Comparison of ENCODE assay signal across 20 cellular contexts in the genomic region with DNA sequence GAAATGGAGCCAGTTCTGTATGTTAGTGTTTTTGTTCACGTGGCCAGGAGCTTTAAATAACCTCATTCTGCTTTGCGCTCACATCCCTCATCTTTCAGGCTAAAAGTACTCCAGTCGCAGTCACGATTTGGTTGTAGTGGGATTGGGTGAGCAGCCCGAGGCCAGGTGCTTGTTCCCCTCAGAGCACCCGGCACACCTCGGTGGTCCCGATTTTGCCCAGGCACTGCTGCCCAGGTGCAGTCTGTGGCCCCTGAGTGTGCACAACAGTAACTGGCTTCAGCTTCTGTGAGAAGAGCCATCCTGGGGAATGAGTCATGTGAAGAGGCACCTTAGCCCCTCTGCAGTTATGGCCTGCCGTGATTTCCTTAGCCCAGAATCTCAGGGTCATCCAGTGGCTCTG. TPM values are rescaled to one million over a fixed set of nuclear protein-coding genes. Genes with fewer than 3 reads are reported as not detected.
DNase-seq lines count a peak whose midpoint lies in the region; ATAC-seq and TF ChIP-seq lines count a peak whose summit lies in the region.
"Had no signal": no experiment of that assay in that cellular context is flagged by ENCODE, and none has a peak within 500 bp of the region (broad histone marks: within the 10 kb centered on the region; RNA-seq: fewer than 3 reads in every experiment).

No MANE protein-coding gene starts in this region.

- H3K9ac ChIP-seq in neural progenitor cell, result no peak overlapping the region

- CTCF ChIA-PET in MCF 10A (lab: Yijun Ruan, JAX), result interaction anchor here (1.1 to 3.0 kb wide), 4 partner anchors 19 to 359 kb away, joined by 3 to 16 read pairs (median 6); no protein-coding TSS in a partner anchor
- CTCF ChIA-PET in CD4-positive, alpha-beta memory T cell (lab: Charles Lee; ENCODE audit: partially characterized antibody), result interaction anchor here (1.6 kb wide), 1 partner anchor 15 kb away, joined by 3 read pairs; no protein-coding TSS in a partner anchor

- DNase-seq in MCF 10A (ENCODE audit: unreplicated experiment) (peak; percentile 28), neural progenitor cell (ENCODE audit: low spot score) (no peak), thyroid gland (no peak)
- no peak for DNase-seq in effector CD4-positive, alpha-beta T cell
- DNase-seq in CD4-positive, alpha-beta memory T cell, result no peak
- DNase-seq: activated CD4-positive, alpha-beta T cell treated with anti-CD3 and anti-CD28 coated beads, Interleukin-2, amount 10 ng/mL, durations not matched to agents 24 days and 14 days; AML-193; DND-41; NCI-H2171; NCI-H69; SHP77 treated with DMSO at 0.1 percent for 48 hours; T-helper 1 cell; trophoblast cell had no signal

- WGBS in gastroesophageal sphincter (ENCODE audit: low coverage in 1 of 2), 2 donors, result 17 to 30% methylated on average over 1 to 2 of the region's 9 CpGs
- 67 to 80% methylated on average over 4 to 9 of the region's 9 CpGs for WGBS in thyroid gland, 2 donors

- H3K36me3 ChIP-seq in gastroesophageal sphincter (peaks cover 0 to 85% of the 10 kb centered on the region in 2 donors), neural progenitor cell (no peaks in the 10 kb centered on the region), thyroid gland (no peaks in the 10 kb centered on the region)
- H3K36me3 ChIP-seq in CD4-positive, alpha-beta memory T cell (ENCODE audit: insufficient read depth, low read length), result no peaks in the 10 kb centered on the region

- H3K4me1 Mint-ChIP-seq in MCF 10A (ENCODE audit: insufficient read depth, unreplicated experiment) (peaks cover 17% of the 10 kb centered on the region), neural progenitor cell (peaks cover 32% of the 10 kb centered on the region)
- no peaks in the 10 kb centered on the region for H3K4me1 Mint-ChIP-seq in CD4-positive, alpha-beta memory T cell
- H3K4me1 Mint-ChIP-seq: activated CD4-positive, alpha-beta T cell treated with anti-CD3 and anti-CD28 coated beads, Interleukin-2, amount 10 ng/mL, durations not matched to agents 24 days and 14 days; memory B cell; stimulated activated memory B cell treated with anti-CD40 and anti-IgM and Interleukin-4, amounts not matched to agents 10 μg/mL and 1 μg/mL and 100 μg/mL, for 72 hours had no signal

- H3K4me3 Mint-ChIP-seq in MCF 10A (ENCODE audit: unreplicated experiment) (no peak overlapping the region), neural progenitor cell (no peak overlapping the region)
- H3K4me3 Mint-ChIP-seq in CD4-positive, alpha-beta memory T cell, result no peak overlapping the region
- H3K4me3 Mint-ChIP-seq: activated CD4-positive, alpha-beta T cell treated with anti-CD3 and anti-CD28 coated beads, Interleukin-2, amount 10 ng/mL, durations not matched to agents 24 days and 14 days; memory B cell; stimulated activated memory B cell treated with anti-CD40 and anti-IgM and Interleukin-4, amounts not matched to agents 10 μg/mL and 1 μg/mL and 100 μg/mL, for 72 hours had no signal

- no peak overlapping the region for H3K4me2 ChIP-seq in neural progenitor cell

- TF ChIP-seq EP300 in gastroesophageal sphincter (IDR thresholded peaks at IDR 0.05), result no peak

- TF ChIP-seq POLR2A in gastroesophageal sphincter (IDR thresholded peaks at IDR 0.05) (no peak), thyroid gland (IDR thresholded peaks at IDR 0.05) (no peak)

- H3K27ac ChIP-seq in gastroesophageal sphincter (peak overlapping the region in 3 of 4 donors; percentile 75 to 86 (median 78)), neural progenitor cell (no peak overlapping the region), thyroid gland (peak overlapping the region; percentile 23 to 95 (median 92))
- H3K27ac ChIP-seq in CD4-positive, alpha-beta memory T cell (ENCODE audit: low read depth, low read length), result no peak overlapping the region
- H3K27ac ChIP-seq: neutrophil had no signal

- H3K4me3 ChIP-seq in gastroesophageal sphincter, result no peak overlapping the region
- H3K4me3 ChIP-seq in neural progenitor cell, result no peak overlapping the region
- no peak overlapping the region for H3K4me3 ChIP-seq in thyroid gland (replicated peaks in 1 of 3)
- H3K4me3 ChIP-seq in CD4-positive, alpha-beta memory T cell (ENCODE audit: low read length in 2 of 2), result no peak overlapping the region
- H3K4me3 ChIP-seq: dorsolateral prefrontal cortex had no signal

- H3F3A ChIP-seq in neural progenitor cell (ENCODE audit: low read depth), result no peaks in the 10 kb centered on the region

- H3K4me1 ChIP-seq in gastroesophageal sphincter (peaks cover 3 to 52% (median 24%) of the 10 kb centered on the region in 3 donors), neural progenitor cell (no peaks in the 10 kb centered on the region), thyroid gland (peaks cover 79 to 82% of the 10 kb centered on the region in 2 donors)
- H3K4me1 ChIP-seq in CD4-positive, alpha-beta memory T cell (ENCODE audit: insufficient read depth, low read length), result no peaks in the 10 kb centered on the region

- H3K9me3 ChIP-seq in gastroesophageal sphincter (no peaks in the 10 kb centered on the region), neural progenitor cell (ENCODE audit: low read depth) (no peaks in the 10 kb centered on the region), thyroid gland (no peaks in the 10 kb centered on the region)
- no peaks in the 10 kb centered on the region for H3K9me3 ChIP-seq in CD4-positive, alpha-beta memory T cell (ENCODE audit: control insufficient read depth in 1 of 2, low read length in 2 of 2)
- H3K9me3 ChIP-seq: neutrophil had no signal

- H4K20me1 ChIP-seq in neural progenitor cell (ENCODE audit: low read depth), result peaks cover 1% of the 10 kb centered on the region

- no peak for ATAC-seq in gastroesophageal sphincter
- no peak for ATAC-seq in GM18502 (IDR thresholded peaks at IDR 0.05; ENCODE audit: poor library complexity, unreplicated experiment)
- no peak for ATAC-seq in GM21723 (IDR thresholded peaks at IDR 0.05; ENCODE audit: unreplicated experiment)
- ATAC-seq: stimulated activated memory B cell treated with anti-CD40 and anti-IgM and Interleukin-4, amounts not matched to agents 10 μg/mL and 1 μg/mL and 100 μg/mL, for 72 hours had no signal

- intact Hi-C loops in MCF 10A (cut with micrococcal nuclease) (no loop called here), thyroid gland (cut with DNase I) (no loop called here)
- intact Hi-C loops in CD4-positive, alpha-beta memory T cell (cut with micrococcal nuclease), result no loop called here

- no peaks in the 10 kb centered on the region for H3K79me2 ChIP-seq in neural progenitor cell (ENCODE audit: low read depth)

- H3K27me3 Mint-ChIP-seq in MCF 10A (ENCODE audit: insufficient read depth, unreplicated experiment) (no peaks in the 10 kb centered on the region), neural progenitor cell (ENCODE audit: insufficient read depth, low read depth) (peaks cover 2% of the 10 kb centered on the region)
- H3K27me3 Mint-ChIP-seq in CD4-positive, alpha-beta memory T cell, result no peaks in the 10 kb centered on the region
- H3K27me3 Mint-ChIP-seq: activated CD4-positive, alpha-beta T cell treated with anti-CD3 and anti-CD28 coated beads, Interleukin-2, amount 10 ng/mL, durations not matched to agents 24 days and 14 days; memory B cell; stimulated activated memory B cell treated with anti-CD40 and anti-IgM and Interleukin-4, amounts not matched to agents 10 μg/mL and 1 μg/mL and 100 μg/mL, for 72 hours had no signal

- no peaks in the 10 kb centered on the region for H3K9me3 Mint-ChIP-seq in MCF 10A (ENCODE audit: unreplicated experiment)
- no peaks in the 10 kb centered on the region for H3K9me3 Mint-ChIP-seq in neural progenitor cell
- H3K9me3 Mint-ChIP-seq in CD4-positive, alpha-beta memory T cell, result peaks cover 0 to 1% (median 0%) of the 10 kb centered on the region in 8 donors
- H3K9me3 Mint-ChIP-seq: activated CD4-positive, alpha-beta T cell treated with anti-CD3 and anti-CD28 coated beads, Interleukin-2, amount 10 ng/mL, durations not matched to agents 24 days and 14 days; memory B cell; stimulated activated memory B cell treated with anti-CD40 and anti-IgM and Interleukin-4, amounts not matched to agents 10 μg/mL and 1 μg/mL and 100 μg/mL, for 72 hours had no signal

- no peaks in the 10 kb centered on the region for H3K27me3 ChIP-seq in gastroesophageal sphincter
- no peaks in the 10 kb centered on the region for H3K27me3 ChIP-seq in neural progenitor cell
- no peaks in the 10 kb centered on the region for H3K27me3 ChIP-seq in thyroid gland
- no peaks in the 10 kb centered on the region for H3K27me3 ChIP-seq in CD4-positive, alpha-beta memory T cell (ENCODE audit: insufficient read depth, low read length)
- H3K27me3 ChIP-seq: dorsolateral prefrontal cortex, neutrophil had no signal

- H2AFZ ChIP-seq in neural progenitor cell (replicated peaks), result no peak overlapping the region

- POLR2A ChIA-PET in MCF 10A (lab: Yijun Ruan, JAX), result interaction anchor here (3.1 kb wide), 1 partner anchor 9 kb away, joined by 11 read pairs; no protein-coding TSS in a partner anchor
- POLR2A ChIA-PET in CD4-positive, alpha-beta memory T cell (lab: Charles Lee; ENCODE audit: partially characterized antibody), result no interaction called here

- no TSS peak for BruUV-seq in MCF 10A (replicated peaks; lab: Mats Ljungman, UMichigan)

- no peak for TF ChIP-seq CTCF in MCF 10A (IDR thresholded peaks at IDR 0.05; ENCODE audit: unreplicated experiment)
- TF ChIP-seq CTCF in gastroesophageal sphincter (IDR thresholded peaks at IDR 0.05), result no peak
- no peak for TF ChIP-seq CTCF in neural progenitor cell (IDR thresholded peaks at IDR 0.05)
- no peak for TF ChIP-seq CTCF in thyroid gland (IDR thresholded peaks at IDR 0.05)

- H3K27ac Mint-ChIP-seq in MCF 10A (ENCODE audit: low read depth, unreplicated experiment) (no peak overlapping the region), neural progenitor cell (peak overlapping the region; percentile 64)
- H3K27ac Mint-ChIP-seq in CD4-positive, alpha-beta memory T cell, result no peak overlapping the region
- H3K27ac Mint-ChIP-seq: activated CD4-positive, alpha-beta T cell treated with anti-CD3 and anti-CD28 coated beads, Interleukin-2, amount 10 ng/mL, durations not matched to agents 24 days and 14 days; memory B cell; stimulated activated memory B cell treated with anti-CD40 and anti-IgM and Interleukin-4, amounts not matched to agents 10 μg/mL and 1 μg/mL and 100 μg/mL, for 72 hours had no signal

- H3K36me3 Mint-ChIP-seq in MCF 10A (ENCODE audit: insufficient read depth, unreplicated experiment), result peaks cover 26% of the 10 kb centered on the region
- peaks cover 16% of the 10 kb centered on the region for H3K36me3 Mint-ChIP-seq in neural progenitor cell
- H3K36me3 Mint-ChIP-seq in CD4-positive, alpha-beta memory T cell, result peaks cover 0 to 3% of the 10 kb centered on the region in 2 donors

RNA-seq across cellular contexts. Expression of a gene that starts 33.2 kb away (rescaled TPM):
- 8.8 and 12.8 TPM in 2 replicates for total RNA-seq in MCF 10A (2022)
- total RNA-seq in gastroesophageal sphincter, result 100 to 1,000 TPM; 112 to 385 (median 215) TPM
- total RNA-seq in neural progenitor cell (ENCODE audit: low replicate concordance), result 41.9 and 85.3 TPM in 2 replicates
- 10 to 100 TPM; 42.5 to 75.8 (median 54.3) TPM for total RNA-seq in thyroid gland
- 1 to 10 TPM; 6.4 to 6.6 TPM for total RNA-seq in CD4-positive, alpha-beta memory T cell
- 1 to 10 TPM; 4.9 to 9.8 TPM for polyA plus RNA-seq in CD4-positive, alpha-beta memory T cell

Comparison
In these comparisons a context has a peak if more than half of its experiments do, and no peak if none do; other contexts are left out.
1. H3K27ac ChIP-seq: peak in gastroesophageal sphincter (3 of 4) and thyroid gland (3 of 3); none in neural progenitor cell (single experiment) and CD4-positive, alpha-beta memory T cell (single experiment).